22 cellular contexts compared by ENCODE assay signal in the genomic region with DNA sequence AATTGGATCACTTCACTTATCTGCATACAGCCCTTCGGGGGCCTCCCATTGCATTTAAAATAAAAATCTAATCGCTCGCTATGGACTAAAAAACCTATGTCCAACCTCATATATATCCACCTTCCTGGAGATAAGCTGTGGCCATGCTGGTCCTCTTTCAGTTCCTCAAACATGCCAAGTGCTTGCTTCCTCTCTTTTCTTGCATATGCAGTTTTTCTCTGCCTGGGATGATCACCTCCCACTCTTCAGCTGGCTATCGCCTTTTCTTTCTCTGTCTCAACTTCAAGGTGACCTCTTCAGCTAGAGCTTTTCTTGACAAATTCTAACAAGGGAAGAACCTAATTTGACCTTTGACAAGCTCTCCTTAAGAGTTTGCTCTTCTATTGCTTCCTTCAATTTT. TPM values are rescaled to one million over a fixed set of nuclear protein-coding genes. Genes with fewer than 3 reads are reported as not detected.
A peak's percentile ranks its signal among the peaks of the same experiment; 100 is the strongest.
DNase-seq lines count a peak whose midpoint lies in the region; ATAC-seq, FAIRE-seq and TF ChIP-seq lines count a peak whose summit lies in the region.
"Had no signal": no experiment of that assay in that cellular context is flagged by ENCODE, and none has a peak within 500 bp of the region (broad histone marks: within the 10 kb centered on the region; RNA-seq: fewer than 3 reads in every experiment).

No MANE protein-coding gene starts in this region.

- H3K36me3 ChIP-seq in OCI-LY7 (ENCODE audit: insufficient read depth, low read length), result no peaks in the 10 kb centered on the region; the same call in 1 of the 2 replicates

- no peak overlapping the region for H3K4me3 ChIP-seq in OCI-LY7 (ENCODE audit: low read depth, low read length, poor library complexity, severe bottlenecking)
- H3K4me3 ChIP-seq in right cardiac atrium (ENCODE audit: low read length), result no peak overlapping the region

- no peaks in the 10 kb centered on the region for H3K9me3 ChIP-seq in OCI-LY7 (ENCODE audit: low read length)
- no peaks in the 10 kb centered on the region for H3K9me3 ChIP-seq in right cardiac atrium (ENCODE audit: control insufficient read depth, low read length)

- POLR2A ChIA-PET in OCI-LY7 (lab: Charles Lee), result interaction anchor here (0.7 kb wide), 1 partner anchor 12 kb away, joined by 3 read pairs; no protein-coding TSS in a partner anchor

- CTCF ChIA-PET in OCI-LY7 (lab: Charles Lee; ENCODE audit: unreplicated experiment), result no interaction called here

- H3K79me2 ChIP-seq in OCI-LY7 (ENCODE audit: insufficient read depth, low read depth, low read length), result no peaks in the 10 kb centered on the region; the same call in 1 of the 2 replicates

- H3K27ac ChIP-seq in OCI-LY7 (ENCODE audit: low read depth, low read length, poor library complexity, severe bottlenecking), result no peak overlapping the region
- no peak overlapping the region for H3K27ac ChIP-seq in right cardiac atrium (ENCODE audit: low read length)

- FAIRE-seq in GM19239 (lab: Jason Lieb, UNC), result peak; percentile 84
- FAIRE-seq: bronchial epithelial cell, endothelial cell of umbilical vein, G401.6, kidney had no signal

- no peaks in the 10 kb centered on the region for H3K9me3 Mint-ChIP-seq in stimulated activated memory B cell treated with anti-CD40 and anti-IgM and Interleukin-4, amounts not matched to agents 10 μg/mL and 1 μg/mL and 100 μg/mL, for 72 hours
- H3K9me3 Mint-ChIP-seq: activated CD8-positive, alpha-beta T cell treated with anti-CD3 and anti-CD28 coated beads for 36 hours; CD4-positive, alpha-beta T cell; stimulated activated naive CD8-positive, alpha-beta T cell treated with anti-CD3 and anti-CD28 coated beads, Interleukin-15, Interleukin-2, amounts not matched to agents 100 ng/mL and 50 ng/mL, for 24 hours; T-cell had no signal

- H3K4me1 ChIP-seq in OCI-LY7 (ENCODE audit: insufficient read depth, low read length, poor library complexity, severe bottlenecking), result peaks cover 26% of the 10 kb centered on the region
- H3K4me1 ChIP-seq in right cardiac atrium (ENCODE audit: control insufficient read depth, insufficient read depth, low read length), result no peaks in the 10 kb centered on the region

- no peak overlapping the region for H3K4me2 ChIP-seq in OCI-LY7 (ENCODE audit: low read length)

- intact Hi-C loops in OCI-LY7 (cut with micrococcal nuclease; ENCODE audit: unreplicated experiment) (loop anchor here (10.0 kb wide), 2 partner anchors 1235 to 1375 kb away; no protein-coding TSS in a partner anchor), right cardiac atrium (cut with DNase I) (loop anchor here in 3 of 4 donors (5.0 to 10.0 kb wide), 3 partner anchors 143 to 205 kb away; no protein-coding TSS in a partner anchor), Right ventricle myocardium superior (cut with DNase I) (no loop called here)

- H2AFZ ChIP-seq in OCI-LY7 (ENCODE audit: low read length), result peak overlapping the region; percentile 39; the same call in 1 of the 2 replicates

- H4K20me1 ChIP-seq in OCI-LY7 (ENCODE audit: insufficient read depth, low read length), result no peaks in the 10 kb centered on the region

- H3K4me3 Mint-ChIP-seq in stimulated activated memory B cell treated with anti-CD40 and anti-IgM and Interleukin-4, amounts not matched to agents 10 μg/mL and 1 μg/mL and 100 μg/mL, for 72 hours, result no peak overlapping the region
- H3K4me3 Mint-ChIP-seq: activated CD8-positive, alpha-beta T cell treated with anti-CD3 and anti-CD28 coated beads for 36 hours; CD4-positive, alpha-beta T cell; stimulated activated naive CD8-positive, alpha-beta T cell treated with anti-CD3 and anti-CD28 coated beads, Interleukin-15, Interleukin-2, amounts not matched to agents 100 ng/mL and 50 ng/mL, for 24 hours; T-cell had no signal

- ATAC-seq in HG03045 (IDR thresholded peaks at IDR 0.05; ENCODE audit: unreplicated experiment) (peak; percentile 44), right cardiac atrium (no peak), Right ventricle myocardium superior (ENCODE audit: poor library complexity) (no peak)
- no peak for ATAC-seq in stimulated activated memory B cell treated with anti-CD40 and anti-IgM and Interleukin-4, amounts not matched to agents 10 μg/mL and 1 μg/mL and 100 μg/mL, for 72 hours
- ATAC-seq: activated CD8-positive, alpha-beta T cell treated with anti-CD3 and anti-CD28 coated beads for 36 hours; T-cell had no signal

- H3K9me2 ChIP-seq in OCI-LY7 (ENCODE audit: insufficient read depth, low read length), result no peaks in the 10 kb centered on the region

- 81% methylated on average over 4 of the region's 4 CpGs for WGBS in right cardiac atrium

- peak overlapping the region; percentile 2 for H3K27ac Mint-ChIP-seq in stimulated activated memory B cell treated with anti-CD40 and anti-IgM and Interleukin-4, amounts not matched to agents 10 μg/mL and 1 μg/mL and 100 μg/mL, for 72 hours
- H3K27ac Mint-ChIP-seq: activated CD8-positive, alpha-beta T cell treated with anti-CD3 and anti-CD28 coated beads for 36 hours; CD4-positive, alpha-beta T cell; stimulated activated naive CD8-positive, alpha-beta T cell treated with anti-CD3 and anti-CD28 coated beads, Interleukin-15, Interleukin-2, amounts not matched to agents 100 ng/mL and 50 ng/mL, for 24 hours; T-cell had no signal

- no peak for TF ChIP-seq CTCF in OCI-LY7 (conservative IDR thresholded peaks at IDR 0.05; ENCODE audit: low read length)

- BruUV-seq in OCI-LY7 (replicated peaks; lab: Mats Ljungman, UMichigan), result no TSS peak

- no peaks in the 10 kb centered on the region for H3K27me3 ChIP-seq in right cardiac atrium (ENCODE audit: control insufficient read depth, insufficient read depth)

- H3K4me1 Mint-ChIP-seq in stimulated activated memory B cell treated with anti-CD40 and anti-IgM and Interleukin-4, amounts not matched to agents 10 μg/mL and 1 μg/mL and 100 μg/mL, for 72 hours, result peaks cover 20% of the 10 kb centered on the region

- H3K36me3 Mint-ChIP-seq in stimulated activated memory B cell treated with anti-CD40 and anti-IgM and Interleukin-4, amounts not matched to agents 10 μg/mL and 1 μg/mL and 100 μg/mL, for 72 hours, result no peaks in the 10 kb centered on the region
- H3K36me3 Mint-ChIP-seq: T-cell had no signal

- DNase-seq in GM19239 (ENCODE audit: insufficient read length, low spot score) (no peak), OCI-LY7 (ENCODE audit: low spot score) (peak; percentile 19), H4 (ENCODE audit: low spot score) (no peak), right cardiac atrium (no peak), Right ventricle myocardium superior (no peak), DMS53 treated with DMSO at 0.1 percent for 48 hours (lab: John Stamatoyannopoulos, UW; ENCODE audit: unreplicated experiment) (no peak)
- DNase-seq: activated CD8-positive, alpha-beta T cell treated with anti-CD3 and anti-CD28 coated beads for 36 hours; CD4-positive, alpha-beta T cell; GOT3; kidney; NCI-H2081; NK-92 treated with Interleukin-12 subunit alpha and Interleukin-12 subunit beta, amount 100 ng/mL, for 24 hours; retina; stimulated activated CD4-positive, alpha-beta T cell treated with anti-CD3 and anti-CD28 coated beads, Interleukin-4, amount 100 ng/mL, for 24 hours; T-cell had no signal

- H3K27me3 Mint-ChIP-seq in stimulated activated memory B cell treated with anti-CD40 and anti-IgM and Interleukin-4, amounts not matched to agents 10 μg/mL and 1 μg/mL and 100 μg/mL, for 72 hours, result no peaks in the 10 kb centered on the region
- H3K27me3 Mint-ChIP-seq: CD4-positive, alpha-beta T cell; stimulated activated naive CD8-positive, alpha-beta T cell treated with anti-CD3 and anti-CD28 coated beads, Interleukin-15, Interleukin-2, amounts not matched to agents 100 ng/mL and 50 ng/mL, for 24 hours; T-cell had no signal

RNA-seq across cellular contexts. Expression of a gene that starts 5.6 kb away (rescaled TPM):
- 33.0 and 34.8 TPM in 2 replicates for total RNA-seq in OCI-LY7 (2014; rRNA removed; shearing (Covaris generic))
- total RNA-seq in OCI-LY7 (2022) (52.8 and 62.8 TPM in 2 replicates), right cardiac atrium (10 to 100 TPM; 19.3 to 20.6 (median 20.2) TPM), Right ventricle myocardium superior (19.5 TPM)
- total RNA-seq in H4 (2014; rRNA removed; shearing (Covaris generic)), result 8.4 and 15.6 TPM in 2 replicates
- 13.2 TPM for polyA plus RNA-seq in right cardiac atrium

RNA-seq across cellular contexts. Expression of a gene that starts 56.1 kb away (rescaled TPM):
- total RNA-seq in OCI-LY7 (2014; rRNA removed; shearing (Covaris generic)), result not detected in 2 replicates
- total RNA-seq in OCI-LY7 (2022) (not detected in 2 replicates), right cardiac atrium (not detected), Right ventricle myocardium superior (not detected)
- total RNA-seq in H4 (2014; rRNA removed; shearing (Covaris generic)), result not detected in 2 replicates
- polyA plus RNA-seq in right cardiac atrium, result not detected
- total RNA-seq: activated CD8-positive, alpha-beta T cell treated with anti-CD3 and anti-CD28 coated beads for 36 hours; bronchial epithelial cell; CD4-positive, alpha-beta T cell; endothelial cell of umbilical vein; glomerular endothelial cell; kidney; T-cell had no signal
- polyA plus RNA-seq: endothelial cell of umbilical vein had no signal
